Comparison of ENCODE assay signal across 1 cellular context in the genomic region with DNA sequence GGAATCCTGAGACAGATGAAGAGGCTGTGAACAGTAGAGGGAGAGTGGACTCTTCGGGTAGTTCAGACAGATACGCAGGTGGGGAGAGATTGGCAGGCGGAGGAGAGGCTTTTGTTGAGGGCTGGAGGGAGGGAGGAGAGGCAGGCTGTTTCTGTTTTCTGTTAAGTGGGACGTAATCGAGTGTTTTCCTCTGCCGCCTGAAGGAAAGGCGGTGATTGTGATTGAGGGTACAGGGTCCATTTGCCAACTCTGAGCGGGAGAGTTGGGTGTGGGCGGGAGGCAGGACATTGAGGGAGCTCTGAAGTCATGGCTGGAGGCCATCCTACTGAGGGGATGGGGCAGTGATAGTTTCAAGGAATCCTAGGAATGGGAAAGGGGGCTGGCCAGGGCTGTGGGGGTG.
TF ChIP-seq lines count a peak whose summit lies in the region.

No MANE protein-coding gene starts in this region.

TF ChIP-seq in HepG2, 621 proteins besides CTCF, POLR2A, EP300 and RAD21:
- TF ChIP-seq ISL2 (CRISPR knock-in tag; IDR thresholded peaks at IDR 0.05) (no peak), SPEN (CRISPR knock-in tag; IDR thresholded peaks at IDR 0.05; ENCODE audit: low read depth) (peak; percentile 26; the same call in 1 of the 2 replicates), CEBPB (IDR thresholded peaks at IDR 0.05; ENCODE audit: borderline replicate concordance, low read depth, low read length) (no peak), FOXK2 (IDR thresholded peaks at IDR 0.05) (0 out of 2 replicates have a peak, but pooled peaks have one; percentile 14), YY1 (IDR thresholded peaks at IDR 0.05; ENCODE audit: insufficient read depth, insufficient replicate concordance, low read depth, low read length) (no peak), ZNF790 (CRISPR knock-in tag; IDR thresholded peaks at IDR 0.05; ENCODE audit: borderline replicate concordance) (no peak), STAG1 (CRISPR knock-in tag; IDR thresholded peaks at IDR 0.05) (0 out of 2 replicates have a peak, but pooled peaks have one; percentile 9), FOXP1 (IDR thresholded peaks at IDR 0.05) (0 out of 2 replicates have a peak, but pooled peaks have one; percentile 14), FOXP1 (CRISPR knock-in tag; IDR thresholded peaks at IDR 0.05) (no peak), POGZ (CRISPR knock-in tag; IDR thresholded peaks at IDR 0.05) (no peak), ZNF282 (IDR thresholded peaks at IDR 0.05; ENCODE audit: partially characterized antibody) (peak; percentile 44), ZNF264 (CRISPR knock-in tag; IDR thresholded peaks at IDR 0.05) (peak; percentile 50; the same call in 1 of the 2 replicates), GATAD2A (CRISPR knock-in tag; IDR thresholded peaks at IDR 0.05) (0 out of 2 replicates have a peak, but pooled peaks have one; percentile 6), ZNF333 (CRISPR knock-in tag; IDR thresholded peaks at IDR 0.05; ENCODE audit: borderline replicate concordance) (no peak), SALL1 (CRISPR knock-in tag; IDR thresholded peaks at IDR 0.05) (0 out of 2 replicates have a peak, but pooled peaks have one; percentile 8), ARNT2 (CRISPR knock-in tag; IDR thresholded peaks at IDR 0.05; ENCODE audit: low read depth) (0 out of 2 replicates have a peak, but pooled peaks have one; percentile 6), ZNF34 (CRISPR knock-in tag; IDR thresholded peaks at IDR 0.05; ENCODE audit: borderline replicate concordance) (no peak), POLR2AphosphoS5 (IDR thresholded peaks at IDR 0.05; ENCODE audit: low read depth, low read length) (no peak), SOX13 (IDR thresholded peaks at IDR 0.05) (no peak), SOX13 (CRISPR knock-in tag; conservative IDR thresholded peaks at IDR 0.05 in 1 of 2, IDR thresholded peaks at IDR 0.05 in 1 of 2) (peak in 1 of 2 experiments; percentile 18; a peak in 1 of 4 replicates), HOXA3 (CRISPR knock-in tag; IDR thresholded peaks at IDR 0.05) (0 out of 2 replicates have a peak, but pooled peaks have one; percentile 9), ZNF431 (CRISPR knock-in tag; IDR thresholded peaks at IDR 0.05; ENCODE audit: borderline replicate concordance, low read depth) (peak; percentile 35; the same call in 1 of the 2 replicates), HNRNPUL1 (IDR thresholded peaks at IDR 0.05; ENCODE audit: low read depth, low read length) (no peak), HNF4G (IDR thresholded peaks at IDR 0.05; ENCODE audit: borderline replicate concordance, low read depth, low read length) (0 out of 2 replicates have a peak, but pooled peaks have one; percentile 20), HNF4G (CRISPR knock-in tag; IDR thresholded peaks at IDR 0.05; ENCODE audit: borderline replicate concordance, low read depth) (no peak), ZNF33B (CRISPR knock-in tag; IDR thresholded peaks at IDR 0.05) (no peak), KLF13 (CRISPR knock-in tag; IDR thresholded peaks at IDR 0.05) (no peak), BCL6 (CRISPR knock-in tag; IDR thresholded peaks at IDR 0.05) (peak; percentile 27; the same call in 1 of the 2 replicates), HNF4A (CRISPR knock-in tag; IDR thresholded peaks at IDR 0.05) (peak; percentile 76), ATF7 (IDR thresholded peaks at IDR 0.05) (no peak), ATF7 (CRISPR knock-in tag; IDR thresholded peaks at IDR 0.05) (0 out of 2 replicates have a peak, but pooled peaks have one; percentile 5)
- TF ChIP-seq, protein P1, sequence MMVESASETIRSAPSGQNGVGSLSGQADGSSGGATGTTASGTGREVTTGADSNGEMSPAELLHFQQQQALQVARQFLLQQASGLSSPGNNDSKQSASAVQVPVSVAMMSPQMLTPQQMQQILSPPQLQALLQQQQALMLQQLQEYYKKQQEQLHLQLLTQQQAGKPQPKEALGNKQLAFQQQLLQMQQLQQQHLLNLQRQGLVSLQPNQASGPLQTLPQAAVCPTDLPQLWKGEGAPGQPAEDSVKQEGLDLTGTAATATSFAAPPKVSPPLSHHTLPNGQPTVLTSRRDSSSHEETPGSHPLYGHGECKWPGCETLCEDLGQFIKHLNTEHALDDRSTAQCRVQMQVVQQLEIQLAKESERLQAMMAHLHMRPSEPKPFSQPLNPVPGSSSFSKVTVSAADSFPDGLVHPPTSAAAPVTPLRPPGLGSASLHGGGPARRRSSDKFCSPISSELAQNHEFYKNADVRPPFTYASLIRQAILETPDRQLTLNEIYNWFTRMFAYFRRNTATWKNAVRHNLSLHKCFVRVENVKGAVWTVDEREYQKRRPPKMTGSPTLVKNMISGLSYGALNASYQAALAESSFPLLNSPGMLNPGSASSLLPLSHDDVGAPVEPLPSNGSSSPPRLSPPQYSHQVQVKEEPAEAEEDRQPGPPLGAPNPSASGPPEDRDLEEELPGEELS (CRISPR knock-in tag; IDR thresholded peaks at IDR 0.05): 0 out of 2 replicates have a peak, but pooled peaks have one; percentile 27
- TF ChIP-seq, protein P2, sequence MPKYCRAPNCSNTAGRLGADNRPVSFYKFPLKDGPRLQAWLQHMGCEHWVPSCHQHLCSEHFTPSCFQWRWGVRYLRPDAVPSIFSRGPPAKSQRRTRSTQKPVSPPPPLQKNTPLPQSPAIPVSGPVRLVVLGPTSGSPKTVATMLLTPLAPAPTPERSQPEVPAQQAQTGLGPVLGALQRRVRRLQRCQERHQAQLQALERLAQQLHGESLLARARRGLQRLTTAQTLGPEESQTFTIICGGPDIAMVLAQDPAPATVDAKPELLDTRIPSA (CRISPR knock-in tag; IDR thresholded peaks at IDR 0.05; ENCODE audit: borderline replicate concordance): no peak
- TF ChIP-seq, protein P3, sequence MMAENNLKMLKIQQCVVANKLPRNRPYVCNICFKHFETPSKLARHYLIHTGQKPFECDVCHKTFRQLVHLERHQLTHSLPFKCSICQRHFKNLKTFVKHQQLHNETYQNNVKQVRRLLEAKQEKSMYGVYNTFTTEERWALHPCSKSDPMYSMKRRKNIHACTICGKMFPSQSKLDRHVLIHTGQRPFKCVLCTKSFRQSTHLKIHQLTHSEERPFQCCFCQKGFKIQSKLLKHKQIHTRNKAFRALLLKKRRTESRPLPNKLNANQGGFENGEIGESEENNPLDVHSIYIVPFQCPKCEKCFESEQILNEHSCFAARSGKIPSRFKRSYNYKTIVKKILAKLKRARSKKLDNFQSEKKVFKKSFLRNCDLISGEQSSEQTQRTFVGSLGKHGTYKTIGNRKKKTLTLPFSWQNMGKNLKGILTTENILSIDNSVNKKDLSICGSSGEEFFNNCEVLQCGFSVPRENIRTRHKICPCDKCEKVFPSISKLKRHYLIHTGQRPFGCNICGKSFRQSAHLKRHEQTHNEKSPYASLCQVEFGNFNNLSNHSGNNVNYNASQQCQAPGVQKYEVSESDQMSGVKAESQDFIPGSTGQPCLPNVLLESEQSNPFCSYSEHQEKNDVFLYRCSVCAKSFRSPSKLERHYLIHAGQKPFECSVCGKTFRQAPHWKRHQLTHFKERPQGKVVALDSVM (CRISPR knock-in tag; IDR thresholded peaks at IDR 0.05): 0 out of 2 replicates have a peak, but pooled peaks have one; percentile 20
- TF ChIP-seq, protein P4, sequence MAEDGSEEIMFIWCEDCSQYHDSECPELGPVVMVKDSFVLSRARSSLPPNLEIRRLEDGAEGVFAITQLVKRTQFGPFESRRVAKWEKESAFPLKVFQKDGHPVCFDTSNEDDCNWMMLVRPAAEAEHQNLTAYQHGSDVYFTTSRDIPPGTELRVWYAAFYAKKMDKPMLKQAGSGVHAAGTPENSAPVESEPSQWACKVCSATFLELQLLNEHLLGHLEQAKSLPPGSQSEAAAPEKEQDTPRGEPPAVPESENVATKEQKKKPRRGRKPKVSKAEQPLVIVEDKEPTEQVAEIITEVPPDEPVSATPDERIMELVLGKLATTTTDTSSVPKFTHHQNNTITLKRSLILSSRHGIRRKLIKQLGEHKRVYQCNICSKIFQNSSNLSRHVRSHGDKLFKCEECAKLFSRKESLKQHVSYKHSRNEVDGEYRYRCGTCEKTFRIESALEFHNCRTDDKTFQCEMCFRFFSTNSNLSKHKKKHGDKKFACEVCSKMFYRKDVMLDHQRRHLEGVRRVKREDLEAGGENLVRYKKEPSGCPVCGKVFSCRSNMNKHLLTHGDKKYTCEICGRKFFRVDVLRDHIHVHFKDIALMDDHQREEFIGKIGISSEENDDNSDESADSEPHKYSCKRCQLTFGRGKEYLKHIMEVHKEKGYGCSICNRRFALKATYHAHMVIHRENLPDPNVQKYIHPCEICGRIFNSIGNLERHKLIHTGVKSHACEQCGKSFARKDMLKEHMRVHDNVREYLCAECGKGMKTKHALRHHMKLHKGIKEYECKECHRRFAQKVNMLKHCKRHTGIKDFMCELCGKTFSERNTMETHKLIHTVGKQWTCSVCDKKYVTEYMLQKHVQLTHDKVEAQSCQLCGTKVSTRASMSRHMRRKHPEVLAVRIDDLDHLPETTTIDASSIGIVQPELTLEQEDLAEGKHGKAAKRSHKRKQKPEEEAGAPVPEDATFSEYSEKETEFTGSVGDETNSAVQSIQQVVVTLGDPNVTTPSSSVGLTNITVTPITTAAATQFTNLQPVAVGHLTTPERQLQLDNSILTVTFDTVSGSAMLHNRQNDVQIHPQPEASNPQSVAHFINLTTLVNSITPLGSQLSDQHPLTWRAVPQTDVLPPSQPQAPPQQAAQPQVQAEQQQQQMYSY (CRISPR knock-in tag; IDR thresholded peaks at IDR 0.05): peak; percentile 59; the same call in 1 of the 2 replicates
- TF ChIP-seq, protein P5, sequence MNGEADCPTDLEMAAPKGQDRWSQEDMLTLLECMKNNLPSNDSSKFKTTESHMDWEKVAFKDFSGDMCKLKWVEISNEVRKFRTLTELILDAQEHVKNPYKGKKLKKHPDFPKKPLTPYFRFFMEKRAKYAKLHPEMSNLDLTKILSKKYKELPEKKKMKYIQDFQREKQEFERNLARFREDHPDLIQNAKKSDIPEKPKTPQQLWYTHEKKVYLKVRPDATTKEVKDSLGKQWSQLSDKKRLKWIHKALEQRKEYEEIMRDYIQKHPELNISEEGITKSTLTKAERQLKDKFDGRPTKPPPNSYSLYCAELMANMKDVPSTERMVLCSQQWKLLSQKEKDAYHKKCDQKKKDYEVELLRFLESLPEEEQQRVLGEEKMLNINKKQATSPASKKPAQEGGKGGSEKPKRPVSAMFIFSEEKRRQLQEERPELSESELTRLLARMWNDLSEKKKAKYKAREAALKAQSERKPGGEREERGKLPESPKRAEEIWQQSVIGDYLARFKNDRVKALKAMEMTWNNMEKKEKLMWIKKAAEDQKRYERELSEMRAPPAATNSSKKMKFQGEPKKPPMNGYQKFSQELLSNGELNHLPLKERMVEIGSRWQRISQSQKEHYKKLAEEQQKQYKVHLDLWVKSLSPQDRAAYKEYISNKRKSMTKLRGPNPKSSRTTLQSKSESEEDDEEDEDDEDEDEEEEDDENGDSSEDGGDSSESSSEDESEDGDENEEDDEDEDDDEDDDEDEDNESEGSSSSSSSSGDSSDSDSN (CRISPR knock-in tag; IDR thresholded peaks at IDR 0.05): no peak; the same call in 1 of the 2 replicates
- TF ChIP-seq, protein P6, sequence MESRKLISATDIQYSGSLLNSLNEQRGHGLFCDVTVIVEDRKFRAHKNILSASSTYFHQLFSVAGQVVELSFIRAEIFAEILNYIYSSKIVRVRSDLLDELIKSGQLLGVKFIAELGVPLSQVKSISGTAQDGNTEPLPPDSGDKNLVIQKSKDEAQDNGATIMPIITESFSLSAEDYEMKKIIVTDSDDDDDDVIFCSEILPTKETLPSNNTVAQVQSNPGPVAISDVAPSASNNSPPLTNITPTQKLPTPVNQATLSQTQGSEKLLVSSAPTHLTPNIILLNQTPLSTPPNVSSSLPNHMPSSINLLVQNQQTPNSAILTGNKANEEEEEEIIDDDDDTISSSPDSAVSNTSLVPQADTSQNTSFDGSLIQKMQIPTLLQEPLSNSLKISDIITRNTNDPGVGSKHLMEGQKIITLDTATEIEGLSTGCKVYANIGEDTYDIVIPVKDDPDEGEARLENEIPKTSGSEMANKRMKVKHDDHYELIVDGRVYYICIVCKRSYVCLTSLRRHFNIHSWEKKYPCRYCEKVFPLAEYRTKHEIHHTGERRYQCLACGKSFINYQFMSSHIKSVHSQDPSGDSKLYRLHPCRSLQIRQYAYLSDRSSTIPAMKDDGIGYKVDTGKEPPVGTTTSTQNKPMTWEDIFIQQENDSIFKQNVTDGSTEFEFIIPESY (CRISPR knock-in tag; IDR thresholded peaks at IDR 0.05): no peak
- TF ChIP-seq, protein P7, sequence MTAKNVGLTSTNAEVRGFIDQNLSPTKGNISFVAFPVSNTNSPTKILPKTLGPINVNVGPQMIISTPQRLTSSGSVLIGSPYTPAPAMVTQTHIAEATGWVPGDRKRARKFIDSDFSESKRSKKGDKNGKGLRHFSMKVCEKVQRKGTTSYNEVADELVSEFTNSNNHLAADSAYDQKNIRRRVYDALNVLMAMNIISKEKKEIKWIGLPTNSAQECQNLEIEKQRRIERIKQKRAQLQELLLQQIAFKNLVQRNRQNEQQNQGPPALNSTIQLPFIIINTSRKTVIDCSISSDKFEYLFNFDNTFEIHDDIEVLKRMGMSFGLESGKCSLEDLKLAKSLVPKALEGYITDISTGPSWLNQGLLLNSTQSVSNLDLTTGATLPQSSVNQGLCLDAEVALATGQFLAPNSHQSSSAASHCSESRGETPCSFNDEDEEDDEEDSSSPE (CRISPR knock-in tag; IDR thresholded peaks at IDR 0.05): 0 out of 2 replicates have a peak, but pooled peaks have one; percentile 49
- TF ChIP-seq, protein P8, sequence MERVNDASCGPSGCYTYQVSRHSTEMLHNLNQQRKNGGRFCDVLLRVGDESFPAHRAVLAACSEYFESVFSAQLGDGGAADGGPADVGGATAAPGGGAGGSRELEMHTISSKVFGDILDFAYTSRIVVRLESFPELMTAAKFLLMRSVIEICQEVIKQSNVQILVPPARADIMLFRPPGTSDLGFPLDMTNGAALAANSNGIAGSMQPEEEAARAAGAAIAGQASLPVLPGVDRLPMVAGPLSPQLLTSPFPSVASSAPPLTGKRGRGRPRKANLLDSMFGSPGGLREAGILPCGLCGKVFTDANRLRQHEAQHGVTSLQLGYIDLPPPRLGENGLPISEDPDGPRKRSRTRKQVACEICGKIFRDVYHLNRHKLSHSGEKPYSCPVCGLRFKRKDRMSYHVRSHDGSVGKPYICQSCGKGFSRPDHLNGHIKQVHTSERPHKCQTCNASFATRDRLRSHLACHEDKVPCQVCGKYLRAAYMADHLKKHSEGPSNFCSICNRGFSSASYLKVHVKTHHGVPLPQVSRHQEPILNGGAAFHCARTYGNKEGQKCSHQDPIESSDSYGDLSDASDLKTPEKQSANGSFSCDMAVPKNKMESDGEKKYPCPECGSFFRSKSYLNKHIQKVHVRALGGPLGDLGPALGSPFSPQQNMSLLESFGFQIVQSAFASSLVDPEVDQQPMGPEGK (CRISPR knock-in tag; IDR thresholded peaks at IDR 0.05): no peak
- TF ChIP-seq, protein P9, sequence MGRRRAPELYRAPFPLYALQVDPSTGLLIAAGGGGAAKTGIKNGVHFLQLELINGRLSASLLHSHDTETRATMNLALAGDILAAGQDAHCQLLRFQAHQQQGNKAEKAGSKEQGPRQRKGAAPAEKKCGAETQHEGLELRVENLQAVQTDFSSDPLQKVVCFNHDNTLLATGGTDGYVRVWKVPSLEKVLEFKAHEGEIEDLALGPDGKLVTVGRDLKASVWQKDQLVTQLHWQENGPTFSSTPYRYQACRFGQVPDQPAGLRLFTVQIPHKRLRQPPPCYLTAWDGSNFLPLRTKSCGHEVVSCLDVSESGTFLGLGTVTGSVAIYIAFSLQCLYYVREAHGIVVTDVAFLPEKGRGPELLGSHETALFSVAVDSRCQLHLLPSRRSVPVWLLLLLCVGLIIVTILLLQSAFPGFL (CRISPR knock-in tag; IDR thresholded peaks at IDR 0.05): no peak
TF ChIP-seq in HepG2: peak in this region for 20.
